Comparison of ENCODE assay signal across 15 cellular contexts in genomic region chr6:110859335-110859792, GRCh38. TPM values are rescaled to one million over a fixed set of nuclear protein-coding genes. Genes with fewer than 3 reads are reported as not detected.
DNase-seq lines count a peak whose midpoint lies in the region; ATAC-seq and TF ChIP-seq lines count a peak whose summit lies in the region.
"Had no signal": no experiment of that assay in that cellular context is flagged by ENCODE, and none has a peak within 500 bp of the region (broad histone marks: within the 10 kb centered on the region; RNA-seq: fewer than 3 reads in every experiment).

No MANE protein-coding gene starts in this region.

- no peak overlapping the region for H3K14ac ChIP-seq in IMR-90 (replicated peaks; ENCODE audit: low read depth, low read length)

- TF ChIP-seq POLR2A in IMR-90 (IDR thresholded peaks at IDR 0.05; ENCODE audit: low read depth, low read length), result no peak

- H3K9me3 Mint-ChIP-seq in activated CD8-positive, alpha-beta T cell treated with anti-CD3 and anti-CD28 coated beads for 36 hours, result no peaks in the 10 kb centered on the region
- H3K9me3 Mint-ChIP-seq in activated CD4-positive, alpha-beta memory T cell treated with anti-CD3 and anti-CD28 coated beads, Interleukin-2, amount 10 ng/mL, durations not matched to agents 7 days and 5 days, result no peaks in the 10 kb centered on the region
- H3K9me3 Mint-ChIP-seq: nephron progenitor cell had no signal

- DNase-seq in activated CD4-positive, alpha-beta T cell treated with anti-CD3 and anti-CD28 coated beads for 48 hours, result peak; percentile 11
- DNase-seq in activated CD4-positive, alpha-beta T cell treated with anti-CD3 and anti-CD28 coated beads, Interleukin-2, amount 50 U/mL, for 1 hour, result no peak
- DNase-seq in IMR-90 (no peak), pons (ENCODE audit: low spot score) (peak; percentile 42), COLO668 (lab: John Stamatoyannopoulos, UW; ENCODE audit: unreplicated experiment) (no peak), foreskin fibroblast (no peak)
- no peak for DNase-seq in activated CD8-positive, alpha-beta T cell treated with anti-CD3 and anti-CD28 coated beads for 36 hours
- no peak for DNase-seq in activated CD4-positive, alpha-beta memory T cell treated with anti-CD3 and anti-CD28 coated beads, Interleukin-2, amount 10 ng/mL, durations not matched to agents 7 days and 5 days
- DNase-seq: H7; NCI-H1048; NCI-H526; nephron progenitor cell; stimulated activated CD4-positive, alpha-beta T cell treated with anti-CD3 and anti-CD28 coated beads, Interleukin-12 subunit alpha, Interleukin-12 subunit beta, amount 100 ng/mL, for 4 hours had no signal

- no peak for ATAC-seq in IMR-90 (ENCODE audit: low read depth)
- ATAC-seq in activated CD8-positive, alpha-beta T cell treated with anti-CD3 and anti-CD28 coated beads for 36 hours, result no peak
- ATAC-seq: A549 had no signal

- 100% methylated on average over 2 of the region's 12 CpGs; no CpG with 5 or more reads in 1 of the 2 experiments for WGBS in IMR-90 (ENCODE audit: extremely low coverage in 2 of 2, insufficient read length in 1 of 2), 2 experiments

- H3K4me3 Mint-ChIP-seq in activated CD8-positive, alpha-beta T cell treated with anti-CD3 and anti-CD28 coated beads for 36 hours, result no peak overlapping the region
- H3K4me3 Mint-ChIP-seq in activated CD4-positive, alpha-beta memory T cell treated with anti-CD3 and anti-CD28 coated beads, Interleukin-2, amount 10 ng/mL, durations not matched to agents 7 days and 5 days, result no peak overlapping the region
- H3K4me3 Mint-ChIP-seq: nephron progenitor cell had no signal

- no peak overlapping the region for H4K8ac ChIP-seq in IMR-90 (ENCODE audit: low read depth in 2 of 2, low read length in 2 of 2)

- H3K79me1 ChIP-seq in IMR-90 (ENCODE audit: low read depth in 1 of 2, low read length in 2 of 2), result no peaks in the 10 kb centered on the region

- no peaks in the 10 kb centered on the region for H3K36me3 Mint-ChIP-seq in activated CD8-positive, alpha-beta T cell treated with anti-CD3 and anti-CD28 coated beads for 36 hours (ENCODE audit: low read depth)
- peaks cover 3% of the 10 kb centered on the region for H3K36me3 Mint-ChIP-seq in activated CD4-positive, alpha-beta memory T cell treated with anti-CD3 and anti-CD28 coated beads, Interleukin-2, amount 10 ng/mL, durations not matched to agents 7 days and 5 days (ENCODE audit: low read depth)

- no peak overlapping the region for H3K23ac ChIP-seq in IMR-90 (ENCODE audit: low read depth, low read length)

- H3K9ac ChIP-seq in IMR-90 (ENCODE audit: low read depth, low read length), result no peak overlapping the region

- no peak overlapping the region for H3K4me3 ChIP-seq in IMR-90 (ENCODE audit: insufficient read depth, low read depth, low read length)
- no peak overlapping the region for H3K4me3 ChIP-seq in foreskin fibroblast (ENCODE audit: low read depth in 1 of 2, low read length in 2 of 2)
- H3K4me3 ChIP-seq: A549, SK-N-MC had no signal

- in situ Hi-C loops in IMR-90 (cut with MboI; ENCODE audit: low sequenced_read_pairs), result no loop called here

- no peaks in the 10 kb centered on the region for H4K20me1 ChIP-seq in IMR-90 (ENCODE audit: insufficient read depth, low read length)

- H3K27ac ChIP-seq in IMR-90 (ENCODE audit: insufficient read depth, low read length), result no peak overlapping the region
- H3K27ac ChIP-seq: A549, SK-N-MC had no signal

- peak overlapping the region; percentile 32 for H2AFZ ChIP-seq in IMR-90 (replicated peaks; ENCODE audit: low read length, poor library complexity)

- no peak overlapping the region for H3K4ac ChIP-seq in IMR-90 (ENCODE audit: low read depth, low read length)

- H3K18ac ChIP-seq in IMR-90 (ENCODE audit: low read depth, low read length), result no peak overlapping the region

- no peaks in the 10 kb centered on the region for H3K9me1 ChIP-seq in IMR-90 (ENCODE audit: insufficient read depth, low read length)

- H4K91ac ChIP-seq in IMR-90 (ENCODE audit: insufficient read depth, low read depth, low read length), result no peak overlapping the region

- dilution Hi-C loops in IMR-90 (cut with HindIII; ENCODE audit: low sequenced_read_pairs, unreplicated experiment), result no loop called here

- no peak overlapping the region for H4K5ac ChIP-seq in IMR-90 (ENCODE audit: low read depth, low read length)

- peaks cover 4% of the 10 kb centered on the region for H3K4me1 Mint-ChIP-seq in activated CD8-positive, alpha-beta T cell treated with anti-CD3 and anti-CD28 coated beads for 36 hours (ENCODE audit: low read depth)
- H3K4me1 Mint-ChIP-seq in activated CD4-positive, alpha-beta memory T cell treated with anti-CD3 and anti-CD28 coated beads, Interleukin-2, amount 10 ng/mL, durations not matched to agents 7 days and 5 days, result peaks cover 12% of the 10 kb centered on the region

- H3K27ac Mint-ChIP-seq in activated CD8-positive, alpha-beta T cell treated with anti-CD3 and anti-CD28 coated beads for 36 hours, result peak overlapping the region; percentile 20
- no peak overlapping the region for H3K27ac Mint-ChIP-seq in activated CD4-positive, alpha-beta memory T cell treated with anti-CD3 and anti-CD28 coated beads, Interleukin-2, amount 10 ng/mL, durations not matched to agents 7 days and 5 days
- H3K27ac Mint-ChIP-seq: nephron progenitor cell had no signal

- no peak overlapping the region for H3K4me2 ChIP-seq in IMR-90 (ENCODE audit: low read depth, low read length)
- H3K4me2 ChIP-seq: A549 had no signal

- H3K4me1 ChIP-seq in IMR-90 (ENCODE audit: control insufficient read depth, insufficient read depth, low read length), result no peaks in the 10 kb centered on the region
- H3K4me1 ChIP-seq: A549 had no signal

- no peak overlapping the region for H2AK5ac ChIP-seq in IMR-90 (ENCODE audit: low read depth, low read length)

- H2BK20ac ChIP-seq in IMR-90 (ENCODE audit: low read depth, low read length), result no peak overlapping the region

- H3K27me3 Mint-ChIP-seq in activated CD8-positive, alpha-beta T cell treated with anti-CD3 and anti-CD28 coated beads for 36 hours, result no peaks in the 10 kb centered on the region
- no peaks in the 10 kb centered on the region for H3K27me3 Mint-ChIP-seq in activated CD4-positive, alpha-beta memory T cell treated with anti-CD3 and anti-CD28 coated beads, Interleukin-2, amount 10 ng/mL, durations not matched to agents 7 days and 5 days

- no peak overlapping the region for H3K56ac ChIP-seq in IMR-90 (ENCODE audit: extremely low read depth, insufficient read depth, low read length)

- CTCF ChIA-PET in IMR-90 (lab: Yijun Ruan, JAX), result no interaction called here
- CTCF ChIA-PET in activated CD8-positive, alpha-beta T cell treated with anti-CD3 and anti-CD28 coated beads for 36 hours (lab: Charles Lee), result no interaction called here
- CTCF ChIA-PET in activated CD4-positive, alpha-beta memory T cell treated with anti-CD3 and anti-CD28 coated beads, Interleukin-2, amount 10 ng/mL, durations not matched to agents 7 days and 5 days (lab: Charles Lee), result no interaction called here

- POLR2A ChIA-PET in IMR-90 (lab: Charles Lee; ENCODE audit: unreplicated experiment), result no interaction called here
- POLR2A ChIA-PET in activated CD8-positive, alpha-beta T cell treated with anti-CD3 and anti-CD28 coated beads for 36 hours (lab: Charles Lee), result no interaction called here
- POLR2A ChIA-PET in activated CD4-positive, alpha-beta memory T cell treated with anti-CD3 and anti-CD28 coated beads, Interleukin-2, amount 10 ng/mL, durations not matched to agents 7 days and 5 days (lab: Charles Lee), result no interaction called here

- TF ChIP-seq CTCF in IMR-90 (conservative IDR thresholded peaks at IDR 0.05; ENCODE audit: low read depth, low read length) (no peak), foreskin fibroblast (IDR thresholded peaks at IDR 0.05; ENCODE audit: low read depth, low read length) (no peak)
- TF ChIP-seq CTCF in activated CD8-positive, alpha-beta T cell treated with anti-CD3 and anti-CD28 coated beads for 36 hours (IDR thresholded peaks at IDR 0.05), result no peak

- H3K27me3 ChIP-seq in IMR-90 (ENCODE audit: control insufficient read depth, insufficient read depth, low read length), result no peaks in the 10 kb centered on the region

- BruUV-seq in IMR-90 (replicated peaks; lab: Mats Ljungman, UMichigan), result no TSS peak

- TF ChIP-seq RAD21 in IMR-90 (IDR thresholded peaks at IDR 0.05; ENCODE audit: low read length), result no peak

- no peaks in the 10 kb centered on the region for H3K36me3 ChIP-seq in IMR-90 (ENCODE audit: control insufficient read depth, insufficient read depth, low read length)

- H2AK9ac ChIP-seq in IMR-90 (replicated peaks; ENCODE audit: low read depth, low read length, poor library complexity), result no peak overlapping the region

- no peaks in the 10 kb centered on the region for H3K9me3 ChIP-seq in IMR-90 (ENCODE audit: control insufficient read depth, insufficient read depth, low read length)
- H3K9me3 ChIP-seq: A549 had no signal

- H2BK120ac ChIP-seq in IMR-90 (ENCODE audit: low read depth, low read length), result no peak overlapping the region

- intact Hi-C loops in IMR-90 (cut with micrococcal nuclease), result no loop called here
- intact Hi-C loops in activated CD8-positive, alpha-beta T cell treated with anti-CD3 and anti-CD28 coated beads for 36 hours (cut with micrococcal nuclease), result no loop called here

- no peak overlapping the region for H2BK15ac ChIP-seq in IMR-90 (ENCODE audit: low read depth, low read length)

- H2BK5ac ChIP-seq in IMR-90 (ENCODE audit: low read depth, low read length, poor library complexity, severe bottlenecking), result no peak overlapping the region

TF ChIP-seq in IMR-90, 13 proteins besides CTCF, POLR2A, EP300 and RAD21 (continues in another document):
- no peak for TF ChIP-seq FOS (IDR thresholded peaks at IDR 0.05; ENCODE audit: low read depth, low read length)
- TF ChIP-seq BHLHE40 (IDR thresholded peaks at IDR 0.05; ENCODE audit: low read depth, low read length), result no peak
- no peak for TF ChIP-seq NFE2L2 (IDR thresholded peaks at IDR 0.05; ENCODE audit: low read depth, low read length)
- no peak for TF ChIP-seq MAFK (IDR thresholded peaks at IDR 0.05; ENCODE audit: low read depth, low read length)
- TF ChIP-seq SMC3 (IDR thresholded peaks at IDR 0.05; ENCODE audit: low read depth, low read length), result no peak

RNA-seq across cellular contexts. Expression of gene AMD1, which starts 15.2 kb away (rescaled TPM):
- 65.8 and 117 TPM in 2 replicates for total RNA-seq in IMR-90 (2012; rRNA removed)
- polyA plus RNA-seq in IMR-90 (2012; rRNA removed), result 32.2 TPM in 2 replicates
- polyA plus RNA-seq in IMR-90 (2012; cell fraction: cytosol; rRNA removed), result 3.7 and 14.1 TPM in 2 replicates
- polyA plus RNA-seq in IMR-90 (2012; cell fraction: nucleus; rRNA removed; ENCODE audit: low replicate concordance), result 1.5 and 17.5 TPM in 2 replicates
- 10 to 100 TPM; 77.4 to 85.0 TPM for total RNA-seq in activated CD8-positive, alpha-beta T cell treated with anti-CD3 and anti-CD28 coated beads for 36 hours
- 10 to 100 TPM; 71.0 to 73.2 TPM for total RNA-seq in activated CD4-positive, alpha-beta memory T cell treated with anti-CD3 and anti-CD28 coated beads, Interleukin-2, amount 10 ng/mL, durations not matched to agents 7 days and 5 days

RNA-seq across cellular contexts. Expression of gene CDK19, which starts 44.1 kb away (rescaled TPM):
- 6.8 and 7.5 TPM in 2 replicates for total RNA-seq in IMR-90 (2012; rRNA removed)
- 4.4 and 6.0 TPM in 2 replicates for polyA plus RNA-seq in IMR-90 (2012; rRNA removed)
- polyA plus RNA-seq in IMR-90 (2012; cell fraction: cytosol; rRNA removed), result 1.6 TPM in 2 replicates
- polyA plus RNA-seq in IMR-90 (2012; cell fraction: nucleus; rRNA removed; ENCODE audit: low replicate concordance), result 1.4 and 6.7 TPM in 2 replicates
- 10 to 100 TPM; 11.8 to 13.1 TPM for total RNA-seq in activated CD8-positive, alpha-beta T cell treated with anti-CD3 and anti-CD28 coated beads for 36 hours
- 10 to 100 TPM; 30.8 to 33.2 TPM for total RNA-seq in activated CD4-positive, alpha-beta memory T cell treated with anti-CD3 and anti-CD28 coated beads, Interleukin-2, amount 10 ng/mL, durations not matched to agents 7 days and 5 days

Comparison
In these comparisons a context has a peak if more than half of its experiments do, and no peak if none do; other contexts are left out.
1. DNase-seq: peak in activated CD4-positive, alpha-beta T cell treated with anti-CD3 and anti-CD28 coated beads for 48 hours (single experiment) and pons (single experiment); none in activated CD4-positive, alpha-beta T cell treated with anti-CD3 and anti-CD28 coated beads, Interleukin-2, amount 50 U/mL, for 1 hour (single experiment), IMR-90 (single experiment), activated CD8-positive, alpha-beta T cell treated with anti-CD3 and anti-CD28 coated beads for 36 hours (single experiment), COLO668 (single experiment), foreskin fibroblast (0 of 2) and activated CD4-positive, alpha-beta memory T cell treated with anti-CD3 and anti-CD28 coated beads, Interleukin-2, amount 10 ng/mL, durations not matched to agents 7 days and 5 days (single experiment).